In the genomic region with DNA sequence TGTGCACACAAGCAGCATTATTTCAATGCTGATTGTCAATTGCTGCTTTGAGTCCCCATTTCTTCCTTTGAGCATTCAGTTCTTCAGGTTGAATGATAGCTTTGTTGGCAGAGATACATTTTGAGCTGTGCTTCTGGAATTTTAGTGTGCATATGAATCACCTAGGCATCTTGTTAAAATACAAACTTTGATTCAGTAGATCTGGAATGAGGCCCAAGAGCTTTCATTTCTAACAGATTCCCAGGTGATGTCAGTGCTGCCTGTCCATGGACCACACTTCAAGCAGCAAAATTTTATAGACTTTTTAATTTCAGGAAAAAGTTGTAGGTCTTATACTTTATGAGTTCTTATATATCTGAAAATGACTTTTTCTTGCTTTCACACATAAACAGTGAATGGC, we compare ENCODE assay signal across 23 cellular contexts.
DNase-seq lines count a peak whose midpoint lies in the region; ATAC-seq and TF ChIP-seq lines count a peak whose summit lies in the region.
"Had no signal": no experiment of that assay in that cellular context is flagged by ENCODE, and none has a peak within 500 bp of the region (broad histone marks: within the 10 kb centered on the region; RNA-seq: fewer than 3 reads in every experiment).

No MANE protein-coding gene starts in this region.

- no peaks in the 10 kb centered on the region for H3K4me1 Mint-ChIP-seq in activated T-helper 2 cell treated with anti-CD3 and anti-CD28 coated beads, Interferon-gamma antibody, Interleukin-2, Interleukin-4, amounts not matched to agents 10 μg/mL and 5 μg/mL and 100 μg/mL, durations not matched to agents 14 hours and 24 hours and 36 hours (ENCODE audit: low read depth)
- H3K4me1 Mint-ChIP-seq: activated CD4-positive, alpha-beta T cell treated with anti-CD3 and anti-CD28 coated beads for 36 hours; CD4-positive, CD25-positive, alpha-beta regulatory T cell; H9; T-cell had no signal

- no peak overlapping the region for H3K27ac Mint-ChIP-seq in activated T-helper 2 cell treated with anti-CD3 and anti-CD28 coated beads, Interferon-gamma antibody, Interleukin-2, Interleukin-4, amounts not matched to agents 10 μg/mL and 5 μg/mL and 100 μg/mL, durations not matched to agents 14 hours and 24 hours and 36 hours
- H3K27ac Mint-ChIP-seq: activated CD4-positive, alpha-beta T cell treated with anti-CD3 and anti-CD28 coated beads for 36 hours; activated naive CD4-positive, alpha-beta T cell treated with anti-CD3 and anti-CD28 coated beads for 36 hours; CD4-positive, CD25-positive, alpha-beta regulatory T cell; H9; natural killer cell treated with Interleukin-12 subunit alpha and Interleukin-12 subunit beta and Interleukin-15 and Interleukin-18, amount 100 ng/mL, for 72 hours; T-cell had no signal

- H3K9me3 Mint-ChIP-seq in activated T-helper 2 cell treated with anti-CD3 and anti-CD28 coated beads, Interferon-gamma antibody, Interleukin-2, Interleukin-4, amounts not matched to agents 10 μg/mL and 5 μg/mL and 100 μg/mL, durations not matched to agents 14 hours and 24 hours and 36 hours = no peaks in the 10 kb centered on the region

- no peak overlapping the region for H3K4me3 ChIP-seq in fibroblast of the aortic adventitia (ENCODE audit: low read depth, low read length)
- no peak overlapping the region for H3K4me3 ChIP-seq in skeletal muscle cell (ENCODE audit: low read depth, low read length)
- H3K4me3 ChIP-seq: left ventricle myocardium inferior, pancreas had no signal

- H3K36me3 Mint-ChIP-seq in activated T-helper 2 cell treated with anti-CD3 and anti-CD28 coated beads, Interferon-gamma antibody, Interleukin-2, Interleukin-4, amounts not matched to agents 10 μg/mL and 5 μg/mL and 100 μg/mL, durations not matched to agents 14 hours and 24 hours and 36 hours (ENCODE audit: low read depth) = no peaks in the 10 kb centered on the region
- H3K36me3 Mint-ChIP-seq: CD4-positive, CD25-positive, alpha-beta regulatory T cell; natural killer cell treated with Interleukin-12 subunit alpha and Interleukin-12 subunit beta and Interleukin-15 and Interleukin-18, amount 100 ng/mL, for 72 hours; T-cell had no signal

- no peaks in the 10 kb centered on the region for H3K27me3 Mint-ChIP-seq in activated T-helper 2 cell treated with anti-CD3 and anti-CD28 coated beads, Interferon-gamma antibody, Interleukin-2, Interleukin-4, amounts not matched to agents 10 μg/mL and 5 μg/mL and 100 μg/mL, durations not matched to agents 14 hours and 24 hours and 36 hours (ENCODE audit: low read depth)
- H3K27me3 Mint-ChIP-seq: CD4-positive, CD25-positive, alpha-beta regulatory T cell had no signal

- H3K4me3 Mint-ChIP-seq in activated T-helper 2 cell treated with anti-CD3 and anti-CD28 coated beads, Interferon-gamma antibody, Interleukin-2, Interleukin-4, amounts not matched to agents 10 μg/mL and 5 μg/mL and 100 μg/mL, durations not matched to agents 14 hours and 24 hours and 36 hours (ENCODE audit: low read depth) = no peak overlapping the region
- H3K4me3 Mint-ChIP-seq: activated CD4-positive, alpha-beta T cell treated with anti-CD3 and anti-CD28 coated beads for 36 hours; activated naive CD4-positive, alpha-beta T cell treated with anti-CD3 and anti-CD28 coated beads for 36 hours; activated T-cell treated with anti-CD3 and anti-CD28 coated beads, Interleukin-2, amount 50 U/mL, for 4 hours; CD4-positive, CD25-positive, alpha-beta regulatory T cell; H9; natural killer cell treated with Interleukin-12 subunit alpha and Interleukin-12 subunit beta and Interleukin-15 and Interleukin-18, amount 100 ng/mL, for 72 hours; T-cell had no signal

- peak; percentile 53 for DNase-seq in HT-29 (ENCODE audit: low spot score)
- peak; percentile 55 for DNase-seq in amniotic epithelial cell (ENCODE audit: low read depth)
- peak; percentile 41 for DNase-seq in fibroblast of the aortic adventitia (ENCODE audit: low read depth)
- peak; percentile 6 for DNase-seq in skeletal muscle cell (ENCODE audit: low read depth)
- no peak for DNase-seq in central memory CD4-positive, alpha-beta T cell
- no peak for DNase-seq in activated T-helper 2 cell treated with anti-CD3 and anti-CD28 coated beads, Interferon-gamma antibody, Interleukin-2, Interleukin-4, amounts not matched to agents 10 μg/mL and 5 μg/mL and 100 μg/mL, durations not matched to agents 14 hours and 24 hours and 36 hours (ENCODE audit: low spot score)
- DNase-seq: activated CD4-positive, alpha-beta T cell treated with anti-CD3 and anti-CD28 coated beads for 36 hours; activated CD8-positive, alpha-beta memory T cell treated with anti-CD3 and anti-CD28 coated beads for 24 hours; activated naive CD4-positive, alpha-beta T cell treated with anti-CD3 and anti-CD28 coated beads for 36 hours; activated T-cell treated with anti-CD3 and anti-CD28 coated beads, Interleukin-2, amount 50 U/mL, for 4 hours; CD4-positive, CD25-positive, alpha-beta regulatory T cell; cerebellar nuclear complex; H9; left ventricle myocardium inferior; NCI-H1930; NCI-H345; pancreas; SHP77 treated with DMSO at 0.1 percent for 48 hours; substantia nigra; T-cell had no signal

- ATAC-seq in esophagus mucosa = no peak
- ATAC-seq: activated CD4-positive, alpha-beta T cell treated with anti-CD3 and anti-CD28 coated beads for 36 hours; activated T-cell treated with anti-CD3 and anti-CD28 coated beads, Interleukin-2, amount 50 U/mL, for 4 hours; natural killer cell treated with Interleukin-12 subunit alpha and Interleukin-12 subunit beta and Interleukin-15 and Interleukin-18, amount 100 ng/mL, for 72 hours; sciatic nerve; T-cell had no signal

- TF ChIP-seq CTCF in fibroblast of the aortic adventitia (IDR thresholded peaks at IDR 0.05; ENCODE audit: insufficient read depth, low read length) = no peak

- intact Hi-C loops in activated T-helper 2 cell treated with anti-CD3 and anti-CD28 coated beads, Interferon-gamma antibody, Interleukin-2, Interleukin-4, amounts not matched to agents 10 μg/mL and 5 μg/mL and 100 μg/mL, durations not matched to agents 14 hours and 24 hours and 36 hours (cut with micrococcal nuclease) = no loop called here

Comparison
In these comparisons a context has a peak if more than half of its experiments do, and no peak if none do; other contexts are left out.
1. DNase-seq: peak in HT-29 (single experiment), amniotic epithelial cell (single experiment), fibroblast of the aortic adventitia (single experiment) and skeletal muscle cell (single experiment); none in central memory CD4-positive, alpha-beta T cell (single experiment) and activated T-helper 2 cell treated with anti-CD3 and anti-CD28 coated beads, Interferon-gamma antibody, Interleukin-2, Interleukin-4, amounts not matched to agents 10 μg/mL and 5 μg/mL and 100 μg/mL, durations not matched to agents 14 hours and 24 hours and 36 hours (single experiment).